ENCODE assay signal across 8 cellular contexts in the genomic region with DNA sequence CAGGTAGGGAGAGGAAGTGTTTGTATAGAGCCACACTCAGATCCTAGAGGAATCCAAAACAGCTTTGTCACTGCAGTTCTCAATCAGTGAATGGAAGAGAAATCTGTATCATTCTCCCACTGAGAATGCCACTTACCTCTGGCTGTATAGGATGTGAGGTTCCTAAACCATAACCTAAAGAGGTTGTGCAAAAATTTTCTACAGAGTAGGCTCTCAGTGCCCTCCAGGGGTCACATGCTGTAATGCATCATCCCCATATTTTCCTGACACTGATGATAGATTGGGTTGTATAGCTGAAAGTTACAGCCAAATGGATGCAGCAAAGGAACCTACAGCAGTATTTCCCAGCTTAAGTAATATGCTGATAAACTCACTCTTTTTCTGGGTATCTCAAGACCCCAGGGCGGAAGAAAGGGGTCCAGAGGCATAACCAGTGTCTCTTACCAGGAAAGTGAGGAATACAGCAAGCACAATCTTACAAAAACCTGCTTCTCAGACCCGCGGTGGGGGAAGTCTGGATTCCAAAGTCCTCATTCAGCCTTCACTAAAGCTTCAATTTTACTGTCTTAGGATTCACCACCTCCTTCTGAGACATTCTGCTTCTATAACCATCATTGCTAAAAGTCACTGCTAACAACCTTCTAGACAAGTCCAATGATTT. TPM values are rescaled to one million over a fixed set of nuclear protein-coding genes. Genes with fewer than 3 reads are reported as not detected.
A peak's percentile ranks its signal among the peaks of the same experiment; 100 is the strongest.
DNase-seq lines count a peak whose midpoint lies in the region; ATAC-seq, FAIRE-seq and TF ChIP-seq lines count a peak whose summit lies in the region.

No MANE protein-coding gene starts in this region.

- H3K79me2 ChIP-seq in K562 (ENCODE audit: control insufficient read depth, insufficient read depth, low read length) = peaks cover 23% of the 10 kb centered on the region

- H3K9me3 Mint-ChIP-seq in CD4-positive, alpha-beta T cell = no peaks in the 10 kb centered on the region

- H3K36me3 Mint-ChIP-seq in CD4-positive, alpha-beta T cell (ENCODE audit: low read depth) = peaks cover 8% of the 10 kb centered on the region

- H3K9me1 ChIP-seq in K562 (ENCODE audit: control insufficient read depth, insufficient read depth, low read length) = no peaks in the 10 kb centered on the region

- peak; percentile 75 for TF ChIP-seq CTCF in CD4-positive, alpha-beta T cell (IDR thresholded peaks at IDR 0.05)
- peak; percentile 78 for TF ChIP-seq CTCF in GM12865 (IDR thresholded peaks at IDR 0.05; ENCODE audit: insufficient read depth, low read depth, low read length, missing control alignments)
- TF ChIP-seq CTCF in K562 (IDR thresholded peaks at IDR 0.05 in 2 of 3, conservative IDR thresholded peaks at IDR 0.05 in 1 of 3; ENCODE audit: insufficient read depth in 2 of 3, low read depth in 1 of 3, low read length in 3 of 3) = peak; percentile 81 to 91 (median 82)
- peak; percentile 53 for TF ChIP-seq CTCF in lung (IDR thresholded peaks at IDR 0.05; ENCODE audit: control extremely low read depth, extremely low read depth)

- TF ChIP-seq RAD21 in K562 (CRISPR knock-in tag; conservative IDR thresholded peaks at IDR 0.05 in 1 of 2, IDR thresholded peaks at IDR 0.05 in 1 of 2) = peak; percentile 88 to 90

- no peaks in the 10 kb centered on the region for H4K20me1 ChIP-seq in K562 (replicated peaks; ENCODE audit: control insufficient read depth, insufficient read depth, low read length)

- H3K27ac ChIP-seq in CD4-positive, alpha-beta T cell (ENCODE audit: low read depth, low read length) = no peak overlapping the region
- no peak overlapping the region for H3K27ac ChIP-seq in K562 (ENCODE audit: extremely low read depth, low read depth, low read length)
- no peak overlapping the region for H3K27ac ChIP-seq in lung (ENCODE audit: low read depth in 1 of 2, low read length in 1 of 2)

- peak; percentile 28 for ATAC-seq in CD4-positive, alpha-beta T cell (ENCODE audit: poor library complexity)
- ATAC-seq in K562 = peak; percentile 44
- no peak for ATAC-seq in lung (ENCODE audit: insufficient read depth, low FRiP score)
- no peak for ATAC-seq in GM21619 (IDR thresholded peaks at IDR 0.05; ENCODE audit: unreplicated experiment)

- H3K4me3 Mint-ChIP-seq in CD4-positive, alpha-beta T cell = peak overlapping the region; percentile 78

- no peaks in the 10 kb centered on the region for H3K27me3 Mint-ChIP-seq in CD4-positive, alpha-beta T cell

- peak in 4 of 10 experiments; percentile 17 to 31 (median 23) for DNase-seq in CD4-positive, alpha-beta T cell
- peak; percentile 62 for DNase-seq in GM12865 (ENCODE audit: low read depth)
- peak; percentile 18 to 61 for DNase-seq in NCI-H526 (lab: John Stamatoyannopoulos, UW)
- peak; percentile 43 to 60 (median 45) for DNase-seq in K562 (ENCODE audit: extremely low read depth in 1 of 4, low spot score in 3 of 4)
- DNase-seq in lung (ENCODE audit: low spot score) = no peak
- DNase-seq in NCI-H187 (lab: John Stamatoyannopoulos, UW) = no peak
- DNase-seq in mucosa of gallbladder (ENCODE audit: low spot score) = no peak

- POLR2A ChIA-PET in CD4-positive, alpha-beta T cell (lab: Charles Lee) = interaction anchor here (0.9 to 3.8 kb wide), 5 partner anchors 10 to 166 kb away, joined by 3 to 19 read pairs (median 3); partner anchors contain the start of genes NCKAP5L and TMBIM6
- POLR2A ChIA-PET in K562 (lab: Yijun Ruan, JAX) = interaction anchor here (0.6 to 1.4 kb wide), 11 partner anchors 11 to 461 kb away, joined by 3 to 5 read pairs (median 3); partner anchors contain the start of genes NCKAP5L and TMBIM6

- H3K4me1 ChIP-seq in K562 (replicated peaks in 1 of 2; ENCODE audit: control insufficient read depth in 2 of 2, insufficient read depth in 2 of 2, low read length in 2 of 2) (peaks cover 16 to 17% of the 10 kb centered on the region in 2 experiments), lung (ENCODE audit: control insufficient read depth in 2 of 2, insufficient read depth in 2 of 2, low read length in 2 of 2) (peaks cover 0 to 2% of the 10 kb centered on the region in 2 donors)

- H3K9ac ChIP-seq in K562 (ENCODE audit: insufficient read depth in 1 of 2, low read depth in 2 of 2, low read length in 2 of 2) = no peak overlapping the region; a peak in 1 of 4 replicates

- H3K36me3 ChIP-seq in K562 (ENCODE audit: control insufficient read depth, insufficient read depth, low read length) (peaks cover 6% of the 10 kb centered on the region; the same call in 1 of the 3 replicates), lung (ENCODE audit: control insufficient read depth in 2 of 2, insufficient read depth in 2 of 2, low read length in 2 of 2) (no peaks in the 10 kb centered on the region)

- H3K9me3 ChIP-seq in CD4-positive, alpha-beta T cell (ENCODE audit: control insufficient read depth, low read length) = no peaks in the 10 kb centered on the region
- H3K9me3 ChIP-seq in K562 (replicated peaks; ENCODE audit: control insufficient read depth, insufficient read depth, low read depth, low read length) (no peaks in the 10 kb centered on the region), lung (ENCODE audit: control insufficient read depth in 2 of 2, insufficient read depth in 1 of 2, low read length in 1 of 2) (no peaks in the 10 kb centered on the region)

- no peak overlapping the region for H2AFZ ChIP-seq in K562 (ENCODE audit: low read depth, low read length)

- no TSS peak for BruUV-seq in K562 (replicated peaks; lab: Mats Ljungman, UMichigan)

- peak; percentile 85 for FAIRE-seq in K562 (lab: Jason Lieb, UNC)

- intact Hi-C loops in CD4-positive, alpha-beta T cell (cut with DNase I, micrococcal nuclease) = loop anchor here (1.0 to 5.0 kb wide), 5 partner anchors 63 to 202 kb away; partner anchors contain the start of gene TMBIM6 (in 1 of the 2)
- intact Hi-C loops in K562 (cut with micrococcal nuclease) = loop anchor here (1.0 to 5.0 kb wide), 2 partner anchors 63 to 197 kb away; no protein-coding TSS in a partner anchor

- in situ Hi-C loops in K562 (cut with MboI) = loop anchor here (5.0 kb wide), 2 partner anchors 62 to 197 kb away; no protein-coding TSS in a partner anchor

- no peaks in the 10 kb centered on the region for H3K27me3 ChIP-seq in CD4-positive, alpha-beta T cell (ENCODE audit: control insufficient read depth, insufficient read depth, low read length)
- no peaks in the 10 kb centered on the region for H3K27me3 ChIP-seq in K562 (ENCODE audit: control insufficient read depth in 2 of 2, insufficient read depth in 2 of 2, low read length in 2 of 2)
- no peaks in the 10 kb centered on the region for H3K27me3 ChIP-seq in lung (ENCODE audit: control insufficient read depth, insufficient read depth)

- no peak for TF ChIP-seq POLR2A in K562 (conservative IDR thresholded peaks at IDR 0.05)

- CTCF ChIA-PET in CD4-positive, alpha-beta T cell (lab: Charles Lee) = interaction anchor here (0.6 to 3.7 kb wide), 18 partner anchors 11 to 302 kb away, joined by 3 to 22 read pairs (median 4); partner anchors contain the start of gene TMBIM6
- CTCF ChIA-PET in K562 (lab: Yijun Ruan, JAX; ENCODE audit: low intra/inter-chr PET ratio) = interaction anchor here (0.6 to 4.5 kb wide), 5 partner anchors 37 to 286 kb away, joined by 3 to 63 read pairs (median 3); no protein-coding TSS in a partner anchor

- H3K4me3 ChIP-seq in GM12865 (ENCODE audit: low read depth, low read length) (no peak overlapping the region), K562 (no peak overlapping the region), lung (no peak overlapping the region)

- peaks cover 36% of the 10 kb centered on the region for H3K4me1 Mint-ChIP-seq in CD4-positive, alpha-beta T cell (ENCODE audit: low read depth)

- no peak for TF ChIP-seq EP300 in K562 (IDR thresholded peaks at IDR 0.05; ENCODE audit: low read length)

- no peak overlapping the region for H3K27ac Mint-ChIP-seq in CD4-positive, alpha-beta T cell

- WGBS in K562 (ENCODE audit: insufficient coverage, low coverage, missing lambda C conversion rate) = 10% methylated on average over 3 of the region's 3 CpGs
- WGBS in lung, 2 donors = 62 to 84% methylated on average over 3 of the region's 3 CpGs

- no peak overlapping the region for H3K4me2 ChIP-seq in K562 (ENCODE audit: insufficient read depth, low read length)

RNA-seq across cellular contexts. Expression of gene BCDIN3D, which starts 3.8 kb away (rescaled TPM):
- 1 to 10 TPM; 2.8 to 3.9 TPM for total RNA-seq in CD4-positive, alpha-beta T cell
- total RNA-seq in K562 (2011; cell fraction: chromatin; rRNA removed; ENCODE audit: low replicate concordance) = 6.1 and 8.1 TPM in 2 replicates
- total RNA-seq in K562 (2011; cell fraction: nucleolus; rRNA removed) = 10.5 and 11.7 TPM in 2 replicates
- total RNA-seq in K562 (2011; cell fraction: nucleoplasm; rRNA removed) = 9.2 and 11.8 TPM in 2 replicates
- total RNA-seq in K562 (2014; rRNA removed) (3.7 and 4.3 TPM in 2 replicates), K562 (2014; rRNA removed; fragmentation: Illumina TruSeq; extraction: Trizol) (4.4 and 4.6 TPM in 2 replicates), K562 (2015; rRNA removed; fragmentation: Illumina TruSeq; extraction: Trizol) (4.9 TPM in 2 replicates), K562 (2021) (5.1 and 5.6 TPM in 2 replicates), lung (1 to 10 TPM; 2.6 to 4.4 TPM), mucosa of gallbladder (6.0 TPM)
- polyA plus RNA-seq in K562 (2011; rRNA removed) (3.7 and 5.6 TPM in 2 replicates), K562 (2014; fragmentation: Illumina TruSeq; extraction: Trizol) (5.1 and 5.9 TPM in 2 replicates), K562 (2014; fragmentation: Nextera tagmentation; extraction: Ambion mirVana) (1 to 10 TPM; 6.3 to 6.9 TPM), K562 (2014; rRNA removed) (5.2 and 5.8 TPM in 2 replicates), lung (1 to 10 TPM; 2.6 to 3.4 TPM)
- polyA plus RNA-seq in K562 (2011; cell fraction: cytosol; rRNA removed) = 3.5 and 4.3 TPM in 2 replicates
- 2.3 and 3.5 TPM in 2 replicates for polyA plus RNA-seq in K562 (2011; cell fraction: nucleus; rRNA removed)
- polyA plus RNA-seq in K562 (2012) = 4.0 and 5.4 TPM in 2 replicates
- polyA minus RNA-seq in K562 (2011; rRNA and poly(A)+ RNA removed) = 4.7 and 5.3 TPM in 2 replicates
- 1.1 and 1.9 TPM in 2 replicates for polyA minus RNA-seq in K562 (2011; cell fraction: cytosol; rRNA and poly(A)+ RNA removed)
- polyA minus RNA-seq in K562 (2011; cell fraction: nucleus; rRNA and poly(A)+ RNA removed) = 2.7 and 4.7 TPM in 2 replicates

RNA-seq across cellular contexts. Expression of gene NCKAP5L, which starts 10.9 kb away (rescaled TPM):
- 1 to 10 TPM; 9.2 to 9.8 TPM for total RNA-seq in CD4-positive, alpha-beta T cell
- 15.1 and 38.6 TPM in 2 replicates for total RNA-seq in K562 (2011; cell fraction: chromatin; rRNA removed; ENCODE audit: low replicate concordance)
- 21.6 and 25.2 TPM in 2 replicates for total RNA-seq in K562 (2011; cell fraction: nucleolus; rRNA removed)
- total RNA-seq in K562 (2011; cell fraction: nucleoplasm; rRNA removed) = 21.0 and 24.7 TPM in 2 replicates
- total RNA-seq in K562 (2014; rRNA removed) = 7.3 and 9.4 TPM in 2 replicates
- 1.4 and 2.1 TPM in 2 replicates for total RNA-seq in K562 (2014; rRNA removed; fragmentation: Illumina TruSeq; extraction: Trizol)
- total RNA-seq in K562 (2015; rRNA removed; fragmentation: Illumina TruSeq; extraction: Trizol) = 4.7 and 4.9 TPM in 2 replicates
- total RNA-seq in K562 (2021) = 13.4 and 14.4 TPM in 2 replicates
- 1.7 and 3.6 TPM in 2 replicates for polyA plus RNA-seq in K562 (2011; rRNA removed)
- polyA plus RNA-seq in K562 (2011; cell fraction: cytosol; rRNA removed) = 2.0 and 3.8 TPM in 2 replicates
- polyA plus RNA-seq in K562 (2011; cell fraction: nucleus; rRNA removed) = 7.3 and 13.2 TPM in 2 replicates
- 6.2 and 8.4 TPM in 2 replicates for polyA plus RNA-seq in K562 (2012)
- polyA plus RNA-seq in K562 (2014; fragmentation: Illumina TruSeq; extraction: Trizol) = 3.7 and 7.7 TPM in 2 replicates
- polyA plus RNA-seq in K562 (2014; fragmentation: Nextera tagmentation; extraction: Ambion mirVana) = under 1 TPM; 0.01 to 0.04 TPM
- 4.8 and 6.3 TPM in 2 replicates for polyA plus RNA-seq in K562 (2014; rRNA removed)
- polyA minus RNA-seq in K562 (2011; rRNA and poly(A)+ RNA removed) = 5.1 and 5.7 TPM in 2 replicates
- 5.6 and 7.4 TPM in 2 replicates for polyA minus RNA-seq in K562 (2011; cell fraction: cytosol; rRNA and poly(A)+ RNA removed)
- polyA minus RNA-seq in K562 (2011; cell fraction: nucleus; rRNA and poly(A)+ RNA removed) = 8.1 and 10.1 TPM in 2 replicates
- total RNA-seq in lung = 10 to 100 TPM; 20.9 to 30.8 TPM
- polyA plus RNA-seq in lung = 10 to 100 TPM; 15.7 to 19.2 TPM
- total RNA-seq in mucosa of gallbladder = 22.0 TPM

Comparison
In these comparisons a context has a peak if more than half of its experiments do, and no peak if none do; other contexts are left out.
1. ATAC-seq: peak in CD4-positive, alpha-beta T cell (single experiment) and K562 (single experiment); none in lung (single experiment) and GM21619 (single experiment).
2. DNase-seq: peak in GM12865 (single experiment), NCI-H526 (2 of 2) and K562 (4 of 4); none in lung (single experiment), NCI-H187 (0 of 2) and mucosa of gallbladder (single experiment).
3. Peak in every context shown above with its lines, with median percentiles within 50 percentile points of each other: CTCF ChIP-seq.